8 cellular contexts compared by ENCODE assay signal in the genomic region with DNA sequence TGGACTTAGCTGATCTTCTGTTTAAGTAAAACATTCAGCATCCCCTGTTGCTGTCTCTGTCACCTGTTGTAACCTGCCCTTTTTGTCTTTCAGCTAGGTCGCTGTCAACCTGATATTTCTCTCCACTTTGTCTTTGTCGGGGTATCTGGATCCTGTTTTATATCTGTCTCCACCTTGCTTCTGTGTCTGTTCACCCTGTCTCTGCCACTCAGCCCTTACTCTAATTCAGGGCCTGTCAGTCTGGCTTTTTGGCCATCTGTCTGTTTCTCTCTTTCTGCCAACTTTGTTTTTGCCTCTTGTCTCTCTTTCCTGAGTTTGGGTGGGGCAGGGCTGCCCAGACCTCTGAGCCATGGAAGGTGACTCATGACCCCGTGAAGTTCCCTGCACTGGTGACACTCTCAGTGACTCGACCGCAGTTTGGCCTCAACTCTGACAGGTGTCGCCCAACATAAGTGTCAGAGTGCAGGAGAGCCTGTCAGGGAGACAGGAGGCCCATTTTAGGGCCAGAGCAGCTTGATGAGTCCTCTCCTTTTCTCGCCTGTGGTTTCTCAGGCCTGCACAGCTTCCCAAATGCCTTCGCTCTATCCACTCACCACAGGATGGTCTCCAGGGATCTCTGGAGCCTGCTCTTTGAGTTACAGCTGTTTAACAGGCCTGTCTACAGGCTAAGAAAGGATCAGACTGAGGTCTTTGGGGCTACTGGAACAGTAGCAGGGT. TPM values are rescaled to one million over a fixed set of nuclear protein-coding genes. Genes with fewer than 3 reads are reported as not detected.
DNase-seq lines count a peak whose midpoint lies in the region; ATAC-seq lines count a peak whose summit lies in the region.

No MANE protein-coding gene starts in this region.

- no peaks in the 10 kb centered on the region for H3K36me3 ChIP-seq in iPS-15b (ENCODE audit: control insufficient read depth, insufficient read depth, low read length)

- peak overlapping the region; percentile 60 for H3K9ac ChIP-seq in iPS-15b (ENCODE audit: low read depth, low read length)

- peaks cover 6% of the 10 kb centered on the region for H3K4me1 ChIP-seq in iPS-15b (ENCODE audit: control insufficient read depth, insufficient read depth, low read length)

- H3K4me3 ChIP-seq in iPS-15b (ENCODE audit: low read depth, low read length): peak overlapping the region; percentile 90

- DNase-seq in AG08396 (ENCODE audit: low spot score) (peak; percentile 54), SW480 (ENCODE audit: low spot score) (peak; percentile 91), cerebellar cortex (ENCODE audit: low spot score) (no peak)
- peak; percentile 82 to 83 for DNase-seq in stimulated activated CD4-positive, alpha-beta T cell treated with anti-CD3 and anti-CD28 coated beads, Interleukin-15, amount 100 ng/mL, for 48 hours (ENCODE audit: low read depth in 2 of 2)

- WGBS in adipose tissue, 3 donors: 13 to 22% (median 18%) methylated on average over 8 of the region's 8 CpGs

- no peaks in the 10 kb centered on the region for H3K9me3 ChIP-seq in iPS-15b (ENCODE audit: control insufficient read depth, insufficient read depth, low read length)

- H3K27ac ChIP-seq in adipose tissue (ENCODE audit: low read depth, low read length): peak overlapping the region; percentile 71

- ATAC-seq in GM19023 (IDR thresholded peaks at IDR 0.05; ENCODE audit: unreplicated experiment) (peak; percentile 69), HG03342 (IDR thresholded peaks at IDR 0.05; ENCODE audit: unreplicated experiment) (peak; percentile 76)

- peaks cover 2% of the 10 kb centered on the region for H3K27me3 ChIP-seq in iPS-15b (ENCODE audit: control insufficient read depth, insufficient read depth, low read length)

RNA-seq across cellular contexts. Expression of a gene that starts 0.9 kb away (rescaled TPM):
- 1 to 10 TPM; 2.0 to 5.1 (median 2.5) TPM for polyA plus RNA-seq in adipose tissue

RNA-seq across cellular contexts. Expression of a gene that starts 54.7 kb away (rescaled TPM):
- 1 to 10 TPM; 1.5 to 2.9 (median 2.8) TPM for polyA plus RNA-seq in adipose tissue
